ENCODE assay signal across 9 cellular contexts in the genomic region with DNA sequence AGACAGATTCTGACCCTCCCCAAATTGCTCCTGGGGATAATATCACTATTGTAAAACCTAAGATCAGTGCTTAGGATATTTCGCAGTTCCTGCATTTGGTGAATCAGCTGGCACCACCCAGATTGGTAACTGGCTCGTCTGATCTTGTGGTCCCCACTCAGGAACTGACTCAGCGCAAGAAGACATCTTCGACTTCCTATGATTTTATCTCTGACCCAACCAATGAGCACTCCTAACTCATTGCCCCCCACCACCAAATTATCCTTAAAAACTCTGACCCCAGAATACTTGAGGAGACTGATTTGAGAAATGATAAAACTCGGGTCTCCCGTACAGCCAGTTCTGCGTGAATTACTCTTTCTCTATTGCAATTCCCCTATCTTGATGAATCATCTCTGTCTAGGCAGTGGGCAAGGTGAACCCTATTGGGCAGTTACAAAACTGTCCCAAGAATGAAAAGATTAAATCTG. TPM values are rescaled to one million over a fixed set of nuclear protein-coding genes. Genes with fewer than 3 reads are reported as not detected.
DNase-seq lines count a peak whose midpoint lies in the region; ATAC-seq, FAIRE-seq and TF ChIP-seq lines count a peak whose summit lies in the region.
"Had no signal": no experiment of that assay in that cellular context is flagged by ENCODE, and none has a peak within 500 bp of the region (broad histone marks: within the 10 kb centered on the region; RNA-seq: fewer than 3 reads in every experiment).

No MANE protein-coding gene starts in this region.

- TF ChIP-seq POLR2A in H54 (IDR thresholded peaks at IDR 0.05; ENCODE audit: low read depth, low read length) = no peak

- TF ChIP-seq CTCF in cardiac fibroblast (IDR thresholded peaks at IDR 0.05; ENCODE audit: low read depth, low read length) = no peak

- H3K4me3 ChIP-seq in cardiac fibroblast (replicated peaks in 1 of 2; ENCODE audit: low read depth in 2 of 2, low read length in 2 of 2) = no peak overlapping the region

- DNase-seq in H54 (ENCODE audit: insufficient read length, low spot score) (peak; percentile 19), T-helper 22 cell (ENCODE audit: low read depth) (peak; percentile 65), cardiac fibroblast (ENCODE audit: low read depth in 2 of 2) (peak; percentile 42 to 73), GM19239 (ENCODE audit: insufficient read length, low spot score) (no peak), sciatic nerve (ENCODE audit: low spot score) (no peak), D341Med (ENCODE audit: low spot score) (no peak)
- peak in 2 of 3 experiments; percentile 23 to 38 for DNase-seq in stimulated activated CD4-positive, alpha-beta T cell treated with anti-CD3 and anti-CD28 coated beads, TNF-alpha, amount 100 ng/mL, for 4 hours (ENCODE audit: low read depth in 3 of 3)

- ATAC-seq in GM19455 (IDR thresholded peaks at IDR 0.05; ENCODE audit: unreplicated experiment) = no peak
- no peak for ATAC-seq in sciatic nerve

- FAIRE-seq in H54 (lab: Jason Lieb, UNC) (peak; percentile 62), GM19239 (lab: Jason Lieb, UNC) (no peak)
- FAIRE-seq: colon had no signal

- intact Hi-C loops in sciatic nerve (cut with DNase I) = no loop called here

RNA-seq across cellular contexts. Expression of gene PRNP, which starts 20.2 kb away (rescaled TPM):
- 226 TPM for total RNA-seq in sciatic nerve

RNA-seq across cellular contexts. Expression of gene PRND, which starts 55.7 kb away (rescaled TPM):
- 0.62 TPM for total RNA-seq in sciatic nerve

Comparison
In these comparisons a context has a peak if more than half of its experiments do, and no peak if none do; other contexts are left out.
1. DNase-seq: peak in H54 (single experiment), T-helper 22 cell (single experiment), cardiac fibroblast (2 of 2) and stimulated activated CD4-positive, alpha-beta T cell treated with anti-CD3 and anti-CD28 coated beads, TNF-alpha, amount 100 ng/mL, for 4 hours (2 of 3); none in GM19239 (single experiment), sciatic nerve (single experiment) and D341Med (single experiment).